ENCODE assay signal across 1 cellular context in genomic region chr12:12899530-12900380, GRCh38.
TF ChIP-seq lines count a peak whose summit lies in the region.

No MANE protein-coding gene starts in this region.

TF ChIP-seq in HepG2, 621 proteins besides CTCF, POLR2A, EP300 and RAD21:
- TF ChIP-seq FOSL2 (CRISPR knock-in tag; IDR thresholded peaks at IDR 0.05) (peak; percentile 34; the same call in 1 of the 2 replicates), ASH2L (IDR thresholded peaks at IDR 0.05; ENCODE audit: insufficient read length, low read depth, low read length) (no peak), ZFP36L1 (CRISPR knock-in tag; IDR thresholded peaks at IDR 0.05) (no peak), CBX1 (IDR thresholded peaks at IDR 0.05; ENCODE audit: low read depth) (no peak), ZNF331 (CRISPR knock-in tag; IDR thresholded peaks at IDR 0.05) (no peak)
